ENCODE assay signal across 1 cellular context in the genomic region with DNA sequence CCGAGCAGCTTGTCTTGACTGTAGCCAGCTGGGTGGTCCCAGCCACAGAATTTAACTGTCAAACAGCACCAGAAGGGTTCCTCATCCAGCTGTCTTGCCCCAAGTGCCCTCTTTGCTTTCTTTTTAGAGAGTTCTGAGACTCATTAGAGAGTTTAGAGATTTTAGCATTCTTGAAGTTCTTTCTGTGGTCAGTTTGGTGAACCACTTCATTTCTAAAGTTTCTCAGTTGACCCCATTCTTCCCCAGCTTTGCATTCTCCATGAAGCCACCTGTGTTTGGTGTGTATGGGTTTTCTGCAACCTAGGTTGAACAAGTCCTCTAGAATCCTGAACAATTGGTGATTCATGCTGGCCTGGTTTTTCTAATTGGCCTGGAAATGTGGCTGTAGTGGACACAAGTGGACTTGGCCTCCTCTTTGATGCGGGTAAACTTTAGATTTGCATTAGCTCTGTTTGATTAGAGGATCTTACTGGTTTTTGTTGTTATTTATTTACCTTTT.
TF ChIP-seq lines count a peak whose summit lies in the region.

No MANE protein-coding gene starts in this region.

TF ChIP-seq in GM12878, 131 proteins besides CTCF, POLR2A, EP300 and RAD21 (continued from another document and continues in another):
- TF ChIP-seq, protein P1, sequence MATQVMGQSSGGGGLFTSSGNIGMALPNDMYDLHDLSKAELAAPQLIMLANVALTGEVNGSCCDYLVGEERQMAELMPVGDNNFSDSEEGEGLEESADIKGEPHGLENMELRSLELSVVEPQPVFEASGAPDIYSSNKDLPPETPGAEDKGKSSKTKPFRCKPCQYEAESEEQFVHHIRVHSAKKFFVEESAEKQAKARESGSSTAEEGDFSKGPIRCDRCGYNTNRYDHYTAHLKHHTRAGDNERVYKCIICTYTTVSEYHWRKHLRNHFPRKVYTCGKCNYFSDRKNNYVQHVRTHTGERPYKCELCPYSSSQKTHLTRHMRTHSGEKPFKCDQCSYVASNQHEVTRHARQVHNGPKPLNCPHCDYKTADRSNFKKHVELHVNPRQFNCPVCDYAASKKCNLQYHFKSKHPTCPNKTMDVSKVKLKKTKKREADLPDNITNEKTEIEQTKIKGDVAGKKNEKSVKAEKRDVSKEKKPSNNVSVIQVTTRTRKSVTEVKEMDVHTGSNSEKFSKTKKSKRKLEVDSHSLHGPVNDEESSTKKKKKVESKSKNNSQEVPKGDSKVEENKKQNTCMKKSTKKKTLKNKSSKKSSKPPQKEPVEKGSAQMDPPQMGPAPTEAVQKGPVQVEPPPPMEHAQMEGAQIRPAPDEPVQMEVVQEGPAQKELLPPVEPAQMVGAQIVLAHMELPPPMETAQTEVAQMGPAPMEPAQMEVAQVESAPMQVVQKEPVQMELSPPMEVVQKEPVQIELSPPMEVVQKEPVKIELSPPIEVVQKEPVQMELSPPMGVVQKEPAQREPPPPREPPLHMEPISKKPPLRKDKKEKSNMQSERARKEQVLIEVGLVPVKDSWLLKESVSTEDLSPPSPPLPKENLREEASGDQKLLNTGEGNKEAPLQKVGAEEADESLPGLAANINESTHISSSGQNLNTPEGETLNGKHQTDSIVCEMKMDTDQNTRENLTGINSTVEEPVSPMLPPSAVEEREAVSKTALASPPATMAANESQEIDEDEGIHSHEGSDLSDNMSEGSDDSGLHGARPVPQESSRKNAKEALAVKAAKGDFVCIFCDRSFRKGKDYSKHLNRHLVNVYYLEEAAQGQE (IDR thresholded peaks at IDR 0.05; ENCODE audit: low read depth, low read length): no peak
- TF ChIP-seq ZNF207 (IDR thresholded peaks at IDR 0.05; ENCODE audit: borderline replicate concordance) (no peak), RELA (IDR thresholded peaks at IDR 0.05; ENCODE audit: borderline replicate concordance, partially characterized antibody) (no peak), NR2C1 (IDR thresholded peaks at IDR 0.05) (no peak), SMAD1 (IDR thresholded peaks at IDR 0.05; ENCODE audit: low read depth, partially characterized antibody) (no peak), GATAD2B (conservative IDR thresholded peaks at IDR 0.05; ENCODE audit: low read depth) (peak; percentile 50; the same call in 1 of the 2 replicates), NFIC (IDR thresholded peaks at IDR 0.05; ENCODE audit: low read depth, low read length) (peak; percentile 87), KLF5 (IDR thresholded peaks at IDR 0.05; ENCODE audit: partially characterized antibody) (no peak), JUND (IDR thresholded peaks at IDR 0.05; ENCODE audit: low read depth, low read length) (0 out of 2 replicates have a peak, but pooled peaks have one; percentile 8), SP1 (IDR thresholded peaks at IDR 0.05; ENCODE audit: low read depth, low read length) (no peak), PAX8 (IDR thresholded peaks at IDR 0.05) (no peak), CREM (IDR thresholded peaks at IDR 0.05; ENCODE audit: low read depth) (peak; percentile 60; the same call in 1 of the 2 replicates), MTA2 (IDR thresholded peaks at IDR 0.05; ENCODE audit: low read depth) (peak; percentile 96), POLR2AphosphoS2 (IDR thresholded peaks at IDR 0.05; ENCODE audit: low read depth, low read length) (no peak), STAT3 (IDR thresholded peaks at IDR 0.05; ENCODE audit: low read depth, low read length) (peak; percentile 86; the same call in 1 of the 2 replicates), RFX5 (IDR thresholded peaks at IDR 0.05; ENCODE audit: low read depth, low read length) (no peak), SIN3A (IDR thresholded peaks at IDR 0.05; ENCODE audit: low read depth, low read length) (no peak), NFXL1 (IDR thresholded peaks at IDR 0.05; ENCODE audit: borderline replicate concordance) (no peak), CBFB (IDR thresholded peaks at IDR 0.05; ENCODE audit: low read depth) (peak; percentile 81), HCFC1 (IDR thresholded peaks at IDR 0.05; ENCODE audit: low read length) (no peak), STAT1 (conservative IDR thresholded peaks at IDR 0.05) (no peak), BACH1 (IDR thresholded peaks at IDR 0.05; ENCODE audit: borderline replicate concordance) (no peak), CHD1 (IDR thresholded peaks at IDR 0.05; ENCODE audit: low read depth, low read length) (no peak), WRNIP1 (IDR thresholded peaks at IDR 0.05; ENCODE audit: borderline replicate concordance, low read depth, low read length) (0 out of 2 replicates have a peak, but pooled peaks have one; percentile 43), TCF12 (IDR thresholded peaks at IDR 0.05; ENCODE audit: low read depth, low read length) (peak; percentile 97), BHLHE40 (IDR thresholded peaks at IDR 0.05; ENCODE audit: borderline replicate concordance in 1 of 2, low read depth in 2 of 2, low read length in 1 of 2) (peak; percentile 53 to 58; a peak in 3 of 4 replicates), JUNB (IDR thresholded peaks at IDR 0.05) (peak; percentile 48), FOXM1 (IDR thresholded peaks at IDR 0.05; ENCODE audit: low read depth, low read length) (peak; percentile 59; the same call in 1 of the 2 replicates), ZNF274 (IDR thresholded peaks at IDR 0.05; ENCODE audit: insufficient read depth, insufficient read length) (no peak), HDGF (IDR thresholded peaks at IDR 0.05) (no peak), NR2F1 (conservative IDR thresholded peaks at IDR 0.05) (peak; percentile 93), SUZ12 (IDR thresholded peaks at IDR 0.05; ENCODE audit: unreplicated experiment) (no peak)
- TF ChIP-seq, protein P2, sequence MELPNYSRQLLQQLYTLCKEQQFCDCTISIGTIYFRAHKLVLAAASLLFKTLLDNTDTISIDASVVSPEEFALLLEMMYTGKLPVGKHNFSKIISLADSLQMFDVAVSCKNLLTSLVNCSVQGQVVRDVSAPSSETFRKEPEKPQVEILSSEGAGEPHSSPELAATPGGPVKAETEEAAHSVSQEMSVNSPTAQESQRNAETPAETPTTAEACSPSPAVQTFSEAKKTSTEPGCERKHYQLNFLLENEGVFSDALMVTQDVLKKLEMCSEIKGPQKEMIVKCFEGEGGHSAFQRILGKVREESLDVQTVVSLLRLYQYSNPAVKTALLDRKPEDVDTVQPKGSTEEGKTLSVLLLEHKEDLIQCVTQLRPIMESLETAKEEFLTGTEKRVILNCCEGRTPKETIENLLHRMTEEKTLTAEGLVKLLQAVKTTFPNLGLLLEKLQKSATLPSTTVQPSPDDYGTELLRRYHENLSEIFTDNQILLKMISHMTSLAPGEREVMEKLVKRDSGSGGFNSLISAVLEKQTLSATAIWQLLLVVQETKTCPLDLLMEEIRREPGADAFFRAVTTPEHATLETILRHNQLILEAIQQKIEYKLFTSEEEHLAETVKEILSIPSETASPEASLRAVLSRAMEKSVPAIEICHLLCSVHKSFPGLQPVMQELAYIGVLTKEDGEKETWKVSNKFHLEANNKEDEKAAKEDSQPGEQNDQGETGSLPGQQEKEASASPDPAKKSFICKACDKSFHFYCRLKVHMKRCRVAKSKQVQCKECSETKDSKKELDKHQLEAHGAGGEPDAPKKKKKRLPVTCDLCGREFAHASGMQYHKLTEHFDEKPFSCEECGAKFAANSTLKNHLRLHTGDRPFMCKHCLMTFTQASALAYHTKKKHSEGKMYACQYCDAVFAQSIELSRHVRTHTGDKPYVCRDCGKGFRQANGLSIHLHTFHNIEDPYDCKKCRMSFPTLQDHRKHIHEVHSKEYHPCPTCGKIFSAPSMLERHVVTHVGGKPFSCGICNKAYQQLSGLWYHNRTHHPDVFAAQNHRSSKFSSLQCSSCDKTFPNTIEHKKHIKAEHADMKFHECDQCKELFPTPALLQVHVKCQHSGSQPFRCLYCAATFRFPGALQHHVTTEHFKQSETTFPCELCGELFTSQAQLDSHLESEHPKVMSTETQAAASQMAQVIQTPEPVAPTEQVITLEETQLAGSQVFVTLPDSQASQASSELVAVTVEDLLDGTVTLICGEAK (IDR thresholded peaks at IDR 0.05; ENCODE audit: borderline replicate concordance): no peak
- TF ChIP-seq, protein P3, sequence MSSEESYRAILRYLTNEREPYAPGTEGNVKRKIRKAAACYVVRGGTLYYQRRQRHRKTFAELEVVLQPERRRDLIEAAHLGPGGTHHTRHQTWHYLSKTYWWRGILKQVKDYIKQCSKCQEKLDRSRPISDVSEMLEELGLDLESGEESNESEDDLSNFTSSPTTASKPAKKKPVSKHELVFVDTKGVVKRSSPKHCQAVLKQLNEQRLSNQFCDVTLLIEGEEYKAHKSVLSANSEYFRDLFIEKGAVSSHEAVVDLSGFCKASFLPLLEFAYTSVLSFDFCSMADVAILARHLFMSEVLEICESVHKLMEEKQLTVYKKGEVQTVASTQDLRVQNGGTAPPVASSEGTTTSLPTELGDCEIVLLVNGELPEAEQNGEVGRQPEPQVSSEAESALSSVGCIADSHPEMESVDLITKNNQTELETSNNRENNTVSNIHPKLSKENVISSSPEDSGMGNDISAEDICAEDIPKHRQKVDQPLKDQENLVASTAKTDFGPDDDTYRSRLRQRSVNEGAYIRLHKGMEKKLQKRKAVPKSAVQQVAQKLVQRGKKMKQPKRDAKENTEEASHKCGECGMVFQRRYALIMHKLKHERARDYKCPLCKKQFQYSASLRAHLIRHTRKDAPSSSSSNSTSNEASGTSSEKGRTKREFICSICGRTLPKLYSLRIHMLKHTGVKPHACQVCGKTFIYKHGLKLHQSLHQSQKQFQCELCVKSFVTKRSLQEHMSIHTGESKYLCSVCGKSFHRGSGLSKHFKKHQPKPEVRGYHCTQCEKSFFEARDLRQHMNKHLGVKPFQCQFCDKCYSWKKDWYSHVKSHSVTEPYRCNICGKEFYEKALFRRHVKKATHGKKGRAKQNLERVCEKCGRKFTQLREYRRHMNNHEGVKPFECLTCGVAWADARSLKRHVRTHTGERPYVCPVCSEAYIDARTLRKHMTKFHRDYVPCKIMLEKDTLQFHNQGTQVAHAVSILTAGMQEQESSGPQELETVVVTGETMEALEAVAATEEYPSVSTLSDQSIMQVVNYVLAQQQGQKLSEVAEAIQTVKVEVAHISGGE (CRISPR knock-in tag; IDR thresholded peaks at IDR 0.05): no peak
- TF ChIP-seq, protein P4, sequence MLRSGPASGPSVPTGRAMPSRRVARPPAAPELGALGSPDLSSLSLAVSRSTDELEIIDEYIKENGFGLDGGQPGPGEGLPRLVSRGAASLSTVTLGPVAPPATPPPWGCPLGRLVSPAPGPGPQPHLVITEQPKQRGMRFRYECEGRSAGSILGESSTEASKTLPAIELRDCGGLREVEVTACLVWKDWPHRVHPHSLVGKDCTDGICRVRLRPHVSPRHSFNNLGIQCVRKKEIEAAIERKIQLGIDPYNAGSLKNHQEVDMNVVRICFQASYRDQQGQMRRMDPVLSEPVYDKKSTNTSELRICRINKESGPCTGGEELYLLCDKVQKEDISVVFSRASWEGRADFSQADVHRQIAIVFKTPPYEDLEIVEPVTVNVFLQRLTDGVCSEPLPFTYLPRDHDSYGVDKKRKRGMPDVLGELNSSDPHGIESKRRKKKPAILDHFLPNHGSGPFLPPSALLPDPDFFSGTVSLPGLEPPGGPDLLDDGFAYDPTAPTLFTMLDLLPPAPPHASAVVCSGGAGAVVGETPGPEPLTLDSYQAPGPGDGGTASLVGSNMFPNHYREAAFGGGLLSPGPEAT (IDR thresholded peaks at IDR 0.05; ENCODE audit: low read depth): peak; percentile 71; the same call in 1 of the 2 replicates
- TF ChIP-seq, protein P5, sequence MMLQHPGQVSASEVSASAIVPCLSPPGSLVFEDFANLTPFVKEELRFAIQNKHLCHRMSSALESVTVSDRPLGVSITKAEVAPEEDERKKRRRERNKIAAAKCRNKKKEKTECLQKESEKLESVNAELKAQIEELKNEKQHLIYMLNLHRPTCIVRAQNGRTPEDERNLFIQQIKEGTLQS (IDR thresholded peaks at IDR 0.05; ENCODE audit: borderline replicate concordance, extremely low read depth, low read depth, low read length): no peak
- TF ChIP-seq, protein P6, sequence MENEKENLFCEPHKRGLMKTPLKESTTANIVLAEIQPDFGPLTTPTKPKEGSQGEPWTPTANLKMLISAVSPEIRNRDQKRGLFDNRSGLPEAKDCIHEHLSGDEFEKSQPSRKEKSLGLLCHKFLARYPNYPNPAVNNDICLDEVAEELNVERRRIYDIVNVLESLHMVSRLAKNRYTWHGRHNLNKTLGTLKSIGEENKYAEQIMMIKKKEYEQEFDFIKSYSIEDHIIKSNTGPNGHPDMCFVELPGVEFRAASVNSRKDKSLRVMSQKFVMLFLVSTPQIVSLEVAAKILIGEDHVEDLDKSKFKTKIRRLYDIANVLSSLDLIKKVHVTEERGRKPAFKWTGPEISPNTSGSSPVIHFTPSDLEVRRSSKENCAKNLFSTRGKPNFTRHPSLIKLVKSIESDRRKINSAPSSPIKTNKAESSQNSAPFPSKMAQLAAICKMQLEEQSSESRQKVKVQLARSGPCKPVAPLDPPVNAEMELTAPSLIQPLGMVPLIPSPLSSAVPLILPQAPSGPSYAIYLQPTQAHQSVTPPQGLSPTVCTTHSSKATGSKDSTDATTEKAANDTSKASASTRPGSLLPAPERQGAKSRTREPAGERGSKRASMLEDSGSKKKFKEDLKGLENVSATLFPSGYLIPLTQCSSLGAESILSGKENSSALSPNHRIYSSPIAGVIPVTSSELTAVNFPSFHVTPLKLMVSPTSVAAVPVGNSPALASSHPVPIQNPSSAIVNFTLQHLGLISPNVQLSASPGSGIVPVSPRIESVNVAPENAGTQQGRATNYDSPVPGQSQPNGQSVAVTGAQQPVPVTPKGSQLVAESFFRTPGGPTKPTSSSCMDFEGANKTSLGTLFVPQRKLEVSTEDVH (IDR thresholded peaks at IDR 0.05; ENCODE audit: low read depth, partially characterized antibody): no peak
- TF ChIP-seq, protein P7, sequence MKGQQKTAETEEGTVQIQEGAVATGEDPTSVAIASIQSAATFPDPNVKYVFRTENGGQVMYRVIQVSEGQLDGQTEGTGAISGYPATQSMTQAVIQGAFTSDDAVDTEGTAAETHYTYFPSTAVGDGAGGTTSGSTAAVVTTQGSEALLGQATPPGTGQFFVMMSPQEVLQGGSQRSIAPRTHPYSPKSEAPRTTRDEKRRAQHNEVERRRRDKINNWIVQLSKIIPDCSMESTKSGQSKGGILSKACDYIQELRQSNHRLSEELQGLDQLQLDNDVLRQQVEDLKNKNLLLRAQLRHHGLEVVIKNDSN (IDR thresholded peaks at IDR 0.05; ENCODE audit: borderline replicate concordance, extremely low read length, insufficient read depth, low read depth, low read length): no peak
- TF ChIP-seq, protein P8, sequence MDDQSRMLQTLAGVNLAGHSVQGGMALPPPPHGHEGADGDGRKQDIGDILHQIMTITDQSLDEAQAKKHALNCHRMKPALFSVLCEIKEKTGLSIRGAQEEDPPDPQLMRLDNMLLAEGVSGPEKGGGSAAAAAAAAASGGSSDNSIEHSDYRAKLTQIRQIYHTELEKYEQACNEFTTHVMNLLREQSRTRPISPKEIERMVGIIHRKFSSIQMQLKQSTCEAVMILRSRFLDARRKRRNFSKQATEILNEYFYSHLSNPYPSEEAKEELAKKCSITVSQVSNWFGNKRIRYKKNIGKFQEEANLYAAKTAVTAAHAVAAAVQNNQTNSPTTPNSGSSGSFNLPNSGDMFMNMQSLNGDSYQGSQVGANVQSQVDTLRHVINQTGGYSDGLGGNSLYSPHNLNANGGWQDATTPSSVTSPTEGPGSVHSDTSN (IDR thresholded peaks at IDR 0.05; ENCODE audit: insufficient replicate concordance, low read depth, low read length): no peak
